In the genomic region with DNA sequence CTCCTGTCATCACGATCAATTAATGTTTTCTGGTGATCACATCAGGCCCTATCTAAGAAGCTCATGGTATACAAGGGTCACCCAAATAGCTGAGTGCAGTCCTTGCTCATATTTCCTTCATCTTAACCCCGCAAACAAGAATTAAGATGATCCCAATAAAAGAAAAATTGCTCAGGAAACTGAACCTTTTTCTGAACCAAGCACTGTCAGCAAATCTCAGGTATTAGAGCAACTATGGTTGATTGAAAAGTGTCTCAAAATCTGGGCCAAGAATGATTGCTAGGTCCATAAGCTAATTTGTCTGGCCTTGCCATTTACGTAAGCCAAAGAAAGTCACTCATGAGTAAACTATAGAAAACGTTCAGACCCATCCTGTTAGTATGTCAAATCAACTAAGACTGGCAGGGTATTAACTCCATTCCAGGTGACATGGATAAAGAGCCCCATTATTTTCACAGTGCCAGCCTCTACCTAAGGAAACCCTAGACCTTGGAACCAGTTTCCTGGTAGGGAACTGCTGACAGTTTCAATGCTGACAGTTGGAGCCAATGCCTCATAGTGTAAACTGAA, we compare ENCODE assay signal across 14 cellular contexts.
"Had no signal": no experiment of that assay in that cellular context is flagged by ENCODE, and none has a peak within 500 bp of the region (broad histone marks: within the 10 kb centered on the region; RNA-seq: fewer than 3 reads in every experiment).

No MANE protein-coding gene starts in this region.

- H3K36me3 ChIP-seq: neural progenitor cell, pancreas, stomach, upper lobe of right lung had no signal

- H3K4me1 Mint-ChIP-seq: T-helper 17 cell had no signal

- H3K4me1 ChIP-seq: pancreas, upper lobe of right lung had no signal

- DNase-seq: activated CD4-positive, CD25-positive, alpha-beta regulatory T cell; activated naive CD4-positive, alpha-beta T cell treated with anti-CD3 and anti-CD28 coated beads, Interleukin-2, amount 50 U/mL, for 16 hours; left ventricle myocardium superior; mesenchymal stem cell; pancreas; retina; stimulated activated CD4-positive, alpha-beta T cell treated with anti-CD3 and anti-CD28 coated beads, Interleukin-4, amount 100 ng/mL, for 4 hours; stomach; T-helper 17 cell; upper lobe of right lung had no signal

- H3K4me2 ChIP-seq: hepatocyte, neural progenitor cell had no signal

- H3K27me3 Mint-ChIP-seq: T-helper 17 cell had no signal

- H3K36me3 Mint-ChIP-seq: neural progenitor cell had no signal

- H3K4me3 Mint-ChIP-seq: neural progenitor cell, T-helper 17 cell had no signal

- H3K27ac Mint-ChIP-seq: activated T-helper 2 cell treated with anti-CD3 and anti-CD28 coated beads, Interferon-gamma antibody, Interleukin-2, Interleukin-4, amounts not matched to agents 10 μg/mL and 5 μg/mL and 100 μg/mL, durations not matched to agents 14 hours and 24 hours and 36 hours; neural progenitor cell; T-helper 17 cell had no signal

- H3K27ac ChIP-seq: hepatocyte, neural progenitor cell, pancreas, skin epidermis, upper lobe of right lung had no signal

- H3K9ac ChIP-seq: neural progenitor cell had no signal

- ATAC-seq: left ventricle myocardium superior, pancreas, T-helper 17 cell, upper lobe of right lung had no signal

- H2AFZ ChIP-seq: hepatocyte, neural progenitor cell had no signal

- H3K27me3 ChIP-seq: hepatocyte, neural progenitor cell, pancreas, stomach, upper lobe of right lung had no signal

- H3K9me3 Mint-ChIP-seq: activated T-helper 2 cell treated with anti-CD3 and anti-CD28 coated beads, Interferon-gamma antibody, Interleukin-2, Interleukin-4, amounts not matched to agents 10 μg/mL and 5 μg/mL and 100 μg/mL, durations not matched to agents 14 hours and 24 hours and 36 hours; neural progenitor cell had no signal

- H3K79me2 ChIP-seq: hepatocyte had no signal

- H3K4me3 ChIP-seq: hepatocyte, neural progenitor cell, pancreas, skin epidermis, stomach, upper lobe of right lung had no signal

- H3K9me3 ChIP-seq: pancreas, stomach, upper lobe of right lung had no signal
